In the genomic region with DNA sequence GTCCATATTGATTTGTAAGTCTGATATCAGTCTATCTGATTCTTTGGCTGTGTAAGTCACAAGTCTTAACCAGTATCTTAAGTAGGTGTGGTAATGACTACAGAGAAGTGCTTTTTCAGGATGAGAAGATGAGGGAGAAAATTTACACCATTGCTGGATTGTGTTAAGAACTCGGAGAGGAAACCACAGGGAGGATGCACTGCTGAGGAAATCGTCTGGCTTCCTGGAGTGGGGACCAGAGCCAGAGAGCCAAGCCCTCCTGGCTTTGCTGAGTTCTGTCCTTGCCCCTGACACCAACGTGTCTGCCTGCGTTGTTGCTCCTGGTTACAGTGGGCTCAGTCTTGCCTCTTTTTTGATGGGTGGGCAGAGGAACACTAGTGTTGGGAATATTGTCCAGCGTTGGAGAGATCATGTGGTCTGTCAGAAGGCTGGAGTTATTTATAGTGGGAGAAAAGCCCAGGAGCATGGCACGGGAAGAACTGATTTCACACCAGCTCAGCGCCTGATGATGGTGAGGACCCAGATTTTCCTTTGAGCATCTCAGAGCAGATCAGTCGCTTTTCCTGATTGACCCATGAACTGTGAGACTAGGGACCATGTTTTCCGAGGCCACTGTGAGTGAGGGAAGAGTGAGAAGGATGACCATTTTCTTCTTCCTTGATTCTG, we compare ENCODE assay signal across 1 cellular context.
TF ChIP-seq lines count a peak whose summit lies in the region.

No MANE protein-coding gene starts in this region.

TF ChIP-seq in H1, 55 proteins besides CTCF, POLR2A, EP300 and RAD21:
- TF ChIP-seq MAFK (IDR thresholded peaks at IDR 0.05; ENCODE audit: low read depth, low read length) (no peak), NRF1 (IDR thresholded peaks at IDR 0.05; ENCODE audit: low read depth, low read length) (no peak), JUND (IDR thresholded peaks at IDR 0.05; ENCODE audit: low read length) (no peak), GTF2F1 (IDR thresholded peaks at IDR 0.05; ENCODE audit: borderline replicate concordance, low read depth, low read length) (no peak), SP1 (IDR thresholded peaks at IDR 0.05; ENCODE audit: low read depth, low read length) (no peak), HDAC2 (IDR thresholded peaks at IDR 0.05; ENCODE audit: borderline replicate concordance in 1 of 2, low read depth in 2 of 2, low read length in 2 of 2) (no peak), SUZ12 (IDR thresholded peaks at IDR 0.05; ENCODE audit: low read length) (no peak), RFX5 (IDR thresholded peaks at IDR 0.05; ENCODE audit: borderline replicate concordance, low read depth, low read length) (no peak), POLR2AphosphoS5 (IDR thresholded peaks at IDR 0.05; ENCODE audit: low read depth, low read length) (no peak), TCF12 (IDR thresholded peaks at IDR 0.05; ENCODE audit: low read depth, low read length) (no peak)
TF ChIP-seq in H1: peak in this region for 0.
